In the genomic region with DNA sequence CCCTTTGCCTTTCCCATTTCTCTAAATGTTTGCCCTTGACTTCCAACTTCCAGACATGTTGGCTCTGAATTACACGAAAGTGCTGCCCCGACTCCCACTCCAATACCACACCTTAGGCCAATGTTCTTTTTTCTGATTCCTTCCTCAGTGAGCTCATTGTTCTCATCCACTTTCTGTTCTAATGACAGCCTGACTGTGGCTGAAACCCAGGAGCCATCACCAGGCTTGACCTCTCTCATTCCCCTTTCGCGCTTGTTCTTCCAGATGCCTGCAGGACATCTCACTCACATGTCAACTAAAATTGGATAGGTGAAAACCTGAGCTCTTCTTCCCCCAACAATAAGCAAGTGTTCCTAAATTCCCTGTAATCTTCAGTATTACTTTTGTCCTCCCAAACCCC, we compare ENCODE assay signal across 12 cellular contexts.
"Had no signal": no experiment of that assay in that cellular context is flagged by ENCODE, and none has a peak within 500 bp of the region (broad histone marks: within the 10 kb centered on the region; RNA-seq: fewer than 3 reads in every experiment).

No MANE protein-coding gene starts in this region.

- H3K36me3 Mint-ChIP-seq: activated naive CD4-positive, alpha-beta T cell treated with anti-CD3 and anti-CD28 coated beads, Interleukin-2, amount 10 ng/mL, durations not matched to agents 7 days and 5 days; neural progenitor cell; T-cell had no signal

- H3K9me3 Mint-ChIP-seq: activated naive CD4-positive, alpha-beta T cell treated with anti-CD3 and anti-CD28 coated beads, Interleukin-2, amount 10 ng/mL, durations not matched to agents 7 days and 5 days; activated T-helper 17 cell treated with anti-CD3 and anti-CD28 coated beads, Interleukin-2, amount 50 U/mL, for 72 hours; neural progenitor cell; T-cell had no signal

- H3K27ac Mint-ChIP-seq: activated CD4-positive, alpha-beta T cell treated with anti-CD3 and anti-CD28 coated beads, Interleukin-2, amount 10 ng/mL, durations not matched to agents 24 days and 14 days; activated naive CD4-positive, alpha-beta T cell treated with anti-CD3 and anti-CD28 coated beads, Interleukin-2, amount 10 ng/mL, durations not matched to agents 7 days and 5 days; activated T-helper 17 cell treated with anti-CD3 and anti-CD28 coated beads, Interleukin-2, amount 50 U/mL, for 72 hours; neural progenitor cell; T-cell had no signal

- H3K27me3 ChIP-seq: body of pancreas, esophagus squamous epithelium, foreskin keratinocyte, neural progenitor cell, pancreas, tibial nerve had no signal

- H3K36me3 ChIP-seq: esophagus squamous epithelium, neural progenitor cell, pancreas, tibial nerve had no signal

- H3K4me3 ChIP-seq: body of pancreas, esophagus squamous epithelium, neural progenitor cell, pancreas, tibial nerve had no signal

- H3K4me1 Mint-ChIP-seq: neural progenitor cell had no signal

- H3K9me3 ChIP-seq: body of pancreas, esophagus squamous epithelium, pancreas, tibial nerve had no signal

- ATAC-seq: activated T-helper 17 cell treated with anti-CD3 and anti-CD28 coated beads, Interleukin-2, amount 50 U/mL, for 72 hours; body of pancreas; foreskin keratinocyte; T-cell had no signal

- H3K27ac ChIP-seq: body of pancreas, esophagus squamous epithelium, foreskin keratinocyte, neural progenitor cell, pancreas, tibial nerve had no signal

- H3K27me3 Mint-ChIP-seq: activated CD4-positive, alpha-beta T cell treated with anti-CD3 and anti-CD28 coated beads, Interleukin-2, amount 10 ng/mL, durations not matched to agents 24 days and 14 days; activated naive CD4-positive, alpha-beta T cell treated with anti-CD3 and anti-CD28 coated beads, Interleukin-2, amount 10 ng/mL, durations not matched to agents 7 days and 5 days; activated T-helper 17 cell treated with anti-CD3 and anti-CD28 coated beads, Interleukin-2, amount 50 U/mL, for 72 hours; T-cell had no signal

- H3K9ac ChIP-seq: neural progenitor cell had no signal

- H3K4me2 ChIP-seq: neural progenitor cell had no signal

- DNase-seq: activated CD4-positive, alpha-beta T cell treated with anti-CD3 and anti-CD28 coated beads, Interleukin-2, amount 10 ng/mL, durations not matched to agents 24 days and 14 days; activated naive CD4-positive, alpha-beta T cell treated with anti-CD3 and anti-CD28 coated beads, Interleukin-2, amount 10 ng/mL, durations not matched to agents 7 days and 5 days; body of pancreas; esophagus squamous epithelium; foreskin keratinocyte; head of caudate nucleus; pancreas; T-cell; T1000 had no signal

- H2AFZ ChIP-seq: neural progenitor cell had no signal

- H3K4me3 Mint-ChIP-seq: activated CD4-positive, alpha-beta T cell treated with anti-CD3 and anti-CD28 coated beads, Interleukin-2, amount 10 ng/mL, durations not matched to agents 24 days and 14 days; activated naive CD4-positive, alpha-beta T cell treated with anti-CD3 and anti-CD28 coated beads, Interleukin-2, amount 10 ng/mL, durations not matched to agents 7 days and 5 days; activated T-helper 17 cell treated with anti-CD3 and anti-CD28 coated beads, Interleukin-2, amount 50 U/mL, for 72 hours; neural progenitor cell; T-cell had no signal
